ENCODE assay signal across 8 cellular contexts in the genomic region with DNA sequence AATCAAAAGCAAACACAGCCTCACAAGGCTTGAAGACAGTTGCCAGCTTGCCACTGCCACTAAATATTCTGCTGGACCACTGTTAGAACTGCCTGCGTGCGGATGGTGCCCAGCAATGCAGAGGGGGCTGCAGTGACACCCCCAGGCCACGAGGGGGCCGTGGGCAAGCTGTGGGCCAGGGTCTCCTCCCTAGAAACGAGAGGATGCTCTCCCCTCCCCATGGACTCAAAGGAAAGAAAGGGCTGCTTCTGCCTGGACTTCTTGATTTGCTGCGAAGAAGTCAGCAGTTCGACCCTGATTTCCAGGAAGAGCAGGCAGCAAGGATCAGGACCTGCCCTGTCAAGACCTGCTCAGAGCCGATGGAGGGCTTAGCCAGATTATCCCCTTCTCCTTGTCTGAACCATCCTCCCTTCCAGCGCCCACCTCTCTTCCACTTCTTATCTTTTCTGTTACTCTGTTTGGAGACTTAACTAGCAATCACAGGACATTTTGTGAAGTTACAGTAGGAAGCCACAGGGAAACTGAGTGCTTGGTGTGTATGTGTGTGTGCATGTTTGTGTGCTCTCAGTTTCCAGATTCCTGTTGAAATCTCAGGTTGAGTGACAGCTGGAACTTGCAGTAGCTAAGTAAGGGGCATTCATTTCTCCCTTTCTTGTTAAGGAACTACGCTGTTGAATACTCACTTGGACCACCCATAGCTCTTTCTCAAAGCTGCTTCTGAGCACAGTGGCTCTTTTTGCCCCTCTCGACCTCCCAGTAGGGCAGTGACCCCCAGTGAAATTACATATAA. TPM values are rescaled to one million over a fixed set of nuclear protein-coding genes. Genes with fewer than 3 reads are reported as not detected.
DNase-seq lines count a peak whose midpoint lies in the region; ATAC-seq, FAIRE-seq and TF ChIP-seq lines count a peak whose summit lies in the region.

No MANE protein-coding gene starts in this region.

- POLR2A ChIA-PET in MCF 10A (lab: Yijun Ruan, JAX) = no interaction called here

- H3K4me1 Mint-ChIP-seq in T-helper 1 cell treated with Interleukin-12 subunit alpha and Interleukin-12 subunit beta and Interleukin-4 antibody, amounts not matched to agents 30 μg/mL and 1 μg/mL, for 36 hours (ENCODE audit: low read depth) = peaks cover 69% of the 10 kb centered on the region
- peaks cover 13% of the 10 kb centered on the region for H3K4me1 Mint-ChIP-seq in MCF 10A (ENCODE audit: insufficient read depth, unreplicated experiment)

- CTCF ChIA-PET in MCF 10A (lab: Yijun Ruan, JAX) = interaction anchor here (0.5 to 0.7 kb wide), 4 partner anchors 20 to 740 kb away, joined by 3 to 4 read pairs (median 3); no protein-coding TSS in a partner anchor

- peak overlapping the region; percentile 92 for H3K4me3 Mint-ChIP-seq in T-helper 1 cell treated with Interleukin-12 subunit alpha and Interleukin-12 subunit beta and Interleukin-4 antibody, amounts not matched to agents 30 μg/mL and 1 μg/mL, for 36 hours
- peak overlapping the region; percentile 47 for H3K4me3 Mint-ChIP-seq in MCF 10A (ENCODE audit: unreplicated experiment)

- H3K9me3 ChIP-seq in BE2C (no peaks in the 10 kb centered on the region), kidney (ENCODE audit: control insufficient read depth in 1 of 2, low read length in 2 of 2) (no peaks in the 10 kb centered on the region)

- no TSS peak for BruUV-seq in MCF 10A (replicated peaks; lab: Mats Ljungman, UMichigan)

- intact Hi-C loops in MCF 10A (cut with micrococcal nuclease) (no loop called here), kidney (cut with DNase I) (loop anchor here (10.0 kb wide), 1 partner anchor 176 kb away; no protein-coding TSS in a partner anchor)

- peak overlapping the region; percentile 14 to 33 for H3K9ac ChIP-seq in kidney (ENCODE audit: low read length in 2 of 2)

- DNase-seq in BE2C (peak; percentile 57), HFF-Myc (ENCODE audit: extremely low read depth, low read depth) (no peak), MCF 10A (ENCODE audit: unreplicated experiment) (no peak), kidney (no peak), kidney glomerular epithelial cell (lab: John Stamatoyannopoulos, UW) (no peak)
- peak; percentile 43 to 48 for DNase-seq in stimulated activated CD4-positive, alpha-beta T cell treated with anti-CD3 and anti-CD28 coated beads, Interleukin-4, amount 100 ng/mL, for 4 hours

- H3K27ac ChIP-seq in kidney (ENCODE audit: low read depth in 2 of 2, low read length in 2 of 2) = no peak overlapping the region

- H3K4me1 ChIP-seq in BE2C (no peaks in the 10 kb centered on the region; the same call in 1 of the 2 replicates), kidney (ENCODE audit: control insufficient read depth in 1 of 2, insufficient read depth in 1 of 2, low read depth in 1 of 2, low read length in 2 of 2) (peaks cover 13 to 28% of the 10 kb centered on the region in 2 donors)

- no peaks in the 10 kb centered on the region for H3K36me3 ChIP-seq in BE2C
- no peaks in the 10 kb centered on the region for H3K36me3 ChIP-seq in kidney (ENCODE audit: control insufficient read depth in 1 of 2, insufficient read depth in 2 of 2, low read length in 2 of 2)

- H3K27ac Mint-ChIP-seq in T-helper 1 cell treated with Interleukin-12 subunit alpha and Interleukin-12 subunit beta and Interleukin-4 antibody, amounts not matched to agents 30 μg/mL and 1 μg/mL, for 36 hours = peak overlapping the region; percentile 62
- H3K27ac Mint-ChIP-seq in MCF 10A (ENCODE audit: low read depth, unreplicated experiment) = no peak overlapping the region

- H3K4me3 ChIP-seq in BE2C (ENCODE audit: low read depth, low read length) = no peak overlapping the region
- no peak overlapping the region for H3K4me3 ChIP-seq in HFF-Myc (replicated peaks; ENCODE audit: low read depth, low read length)
- peak overlapping the region; percentile 63 to 75 for H3K4me3 ChIP-seq in kidney (ENCODE audit: low read length in 2 of 2)

- FAIRE-seq in kidney (lab: Jason Lieb, UNC) = no peak

- no peaks in the 10 kb centered on the region for H3K9me3 Mint-ChIP-seq in T-helper 1 cell treated with Interleukin-12 subunit alpha and Interleukin-12 subunit beta and Interleukin-4 antibody, amounts not matched to agents 30 μg/mL and 1 μg/mL, for 36 hours
- no peaks in the 10 kb centered on the region for H3K9me3 Mint-ChIP-seq in MCF 10A (ENCODE audit: unreplicated experiment)

- peak; percentile 74 for TF ChIP-seq CTCF in BE2C (IDR thresholded peaks at IDR 0.05; ENCODE audit: low read depth, low read length)
- TF ChIP-seq CTCF in HFF-Myc (IDR thresholded peaks at IDR 0.05; ENCODE audit: low read depth, low read length, missing control alignments) = peak; percentile 81
- peak; percentile 52 for TF ChIP-seq CTCF in MCF 10A (IDR thresholded peaks at IDR 0.05; ENCODE audit: unreplicated experiment)
- TF ChIP-seq CTCF in kidney (IDR thresholded peaks at IDR 0.05; ENCODE audit: borderline replicate concordance, extremely low read depth, insufficient read depth) = peak; percentile 67

- ATAC-seq in GM21723 (IDR thresholded peaks at IDR 0.05; ENCODE audit: unreplicated experiment) = no peak

- peaks cover 78% of the 10 kb centered on the region for H3K27me3 Mint-ChIP-seq in T-helper 1 cell treated with Interleukin-12 subunit alpha and Interleukin-12 subunit beta and Interleukin-4 antibody, amounts not matched to agents 30 μg/mL and 1 μg/mL, for 36 hours (ENCODE audit: low read depth)
- peaks cover 53% of the 10 kb centered on the region for H3K27me3 Mint-ChIP-seq in MCF 10A (ENCODE audit: insufficient read depth, unreplicated experiment)

- H3K27me3 ChIP-seq in BE2C = no peaks in the 10 kb centered on the region

- H3K36me3 Mint-ChIP-seq in T-helper 1 cell treated with Interleukin-12 subunit alpha and Interleukin-12 subunit beta and Interleukin-4 antibody, amounts not matched to agents 30 μg/mL and 1 μg/mL, for 36 hours (ENCODE audit: low read depth) = peaks cover 6% of the 10 kb centered on the region
- no peaks in the 10 kb centered on the region for H3K36me3 Mint-ChIP-seq in MCF 10A (ENCODE audit: insufficient read depth, unreplicated experiment)

RNA-seq across cellular contexts. Expression of a gene that starts 2.7 kb away (rescaled TPM):
- 0.88 TPM for polyA plus RNA-seq in BE2C (2012; ENCODE audit: insufficient read depth, insufficient read length, low read depth)
- total RNA-seq in MCF 10A (2022) = not detected in 2 replicates
- total RNA-seq in kidney = 31.7 TPM
- 65.5 TPM for polyA plus RNA-seq in kidney (ENCODE audit: insufficient read depth, low read depth, low replicate concordance)

Comparison
In these comparisons a context has a peak if more than half of its experiments do, and no peak if none do; other contexts are left out.
1. DNase-seq: peak in BE2C (single experiment) and stimulated activated CD4-positive, alpha-beta T cell treated with anti-CD3 and anti-CD28 coated beads, Interleukin-4, amount 100 ng/mL, for 4 hours (2 of 2); none in HFF-Myc (single experiment), MCF 10A (single experiment), kidney (single experiment) and kidney glomerular epithelial cell (single experiment).
2. H3K4me3 ChIP-seq: peak in kidney (2 of 2); none in BE2C (single experiment) and HFF-Myc (single experiment).
3. RNA of a gene that starts 2.7 kb away (total RNA-seq): 31.7 TPM in kidney (single experiment); not detected in MCF 10A; every median in the first group is over 10 times any median in the second.
4. Peak in every context shown above with its lines, with median percentiles within 50 percentile points of each other: CTCF ChIP-seq.